Comparison of ENCODE assay signal across 26 cellular contexts in genomic region chr2:56940054-56940453, GRCh38.
"Had no signal": no experiment of that assay in that cellular context is flagged by ENCODE, and none has a peak within 500 bp of the region (broad histone marks: within the 10 kb centered on the region; RNA-seq: fewer than 3 reads in every experiment).

No MANE protein-coding gene starts in this region.

- H3K4me3 ChIP-seq: colonic mucosa, esophagus squamous epithelium, gastrocnemius medialis, heart right ventricle, left lung, lower lobe of right lung, mucosa of descending colon had no signal

- H3K27ac ChIP-seq: colonic mucosa, epithelial cell of prostate, esophagus squamous epithelium, gastrocnemius medialis, heart right ventricle, left lung, lower lobe of right lung had no signal

- H3K36me3 ChIP-seq: colonic mucosa, esophagus squamous epithelium, gastrocnemius medialis, heart right ventricle, left lung, lower lobe of right lung had no signal

- H3K9me3 ChIP-seq: colonic mucosa, esophagus squamous epithelium, gastrocnemius medialis, left lung, lower lobe of right lung, mucosa of descending colon had no signal

- FAIRE-seq: endometrium, islet of Langerhans, keratinocyte had no signal

- H3K27me3 ChIP-seq: colonic mucosa, esophagus squamous epithelium, gastrocnemius medialis, heart right ventricle, left lung had no signal

- ATAC-seq: effector memory CD8-positive, alpha-beta T cell; esophagus mucosa; gastrocnemius medialis; heart right ventricle; left cardiac atrium; left lung; left ventricle myocardium superior; lower lobe of right lung; mucosa of descending colon had no signal

- H3K4me1 ChIP-seq: colonic mucosa, esophagus squamous epithelium, gastrocnemius medialis, heart right ventricle, left lung, lower lobe of right lung had no signal

- DNase-seq: colonic mucosa; cortex of kidney; effector CD8-positive, alpha-beta T cell; effector memory CD8-positive, alpha-beta T cell; endodermal cell; erythroblast; esophagus squamous epithelium; foreskin fibroblast; foreskin melanocyte; gastrocnemius medialis; glutamatergic neuron; head of caudate nucleus; heart right ventricle; hippocampal formation; left cardiac atrium; left lung; left ventricle myocardium superior; lower lobe of right lung; mesendoderm; mucosa of descending colon; naive B cell had no signal
